ENCODE assay signal across 1 cellular context in genomic region chr11:45904309-45904915, GRCh38.
TF ChIP-seq lines count a peak whose summit lies in the region.

No MANE protein-coding gene starts in this region.

TF ChIP-seq in K562, 482 proteins besides CTCF, POLR2A, EP300 and RAD21 (continued from another document and continues in another):
- TF ChIP-seq AFF4 (CRISPR knock-in tag; IDR thresholded peaks at IDR 0.05), result no peak
- TF ChIP-seq HOXB6 (CRISPR knock-in tag; IDR thresholded peaks at IDR 0.05; ENCODE audit: borderline replicate concordance), result no peak
- no peak for TF ChIP-seq RREB1 (CRISPR knock-in tag; IDR thresholded peaks at IDR 0.05)
- TF ChIP-seq RERE (CRISPR knock-in tag; IDR thresholded peaks at IDR 0.05; ENCODE audit: borderline replicate concordance), result no peak
- no peak for TF ChIP-seq EP400 (IDR thresholded peaks at IDR 0.05)
- no peak for TF ChIP-seq PHTF2 (CRISPR knock-in tag; IDR thresholded peaks at IDR 0.05)
- TF ChIP-seq SNIP1 (IDR thresholded peaks at IDR 0.05; ENCODE audit: low read depth), result no peak
- TF ChIP-seq CBFA2T3 (IDR thresholded peaks at IDR 0.05), result peak; percentile 94
- TF ChIP-seq IRF9 (tag; IDR thresholded peaks at IDR 0.05), result no peak
- TF ChIP-seq COPS2 (conservative IDR thresholded peaks at IDR 0.05), result no peak
- peak; percentile 33; the same call in 1 of the 2 replicates for TF ChIP-seq SMAD4 (CRISPR knock-in tag; conservative IDR thresholded peaks at IDR 0.05)
- TF ChIP-seq KHSRP (IDR thresholded peaks at IDR 0.05), result no peak
- no peak for TF ChIP-seq ZNF77 (CRISPR knock-in tag; IDR thresholded peaks at IDR 0.05)
- TF ChIP-seq KDM1A (IDR thresholded peaks at IDR 0.05), result peak; percentile 35 to 43; a peak in 2 of 4 replicates
- TF ChIP-seq ZNF79 (CRISPR knock-in tag; IDR thresholded peaks at IDR 0.05; ENCODE audit: low read depth), result no peak
- no peak for TF ChIP-seq ZSCAN32 (CRISPR knock-in tag; IDR thresholded peaks at IDR 0.05)
- TF ChIP-seq BHLHE40 (IDR thresholded peaks at IDR 0.05; ENCODE audit: low read length), result no peak
- TF ChIP-seq SRSF1 (IDR thresholded peaks at IDR 0.05; ENCODE audit: low read depth, low read length), result no peak
- no peak for TF ChIP-seq SMAD1 (IDR thresholded peaks at IDR 0.05; ENCODE audit: low read depth, low read length, partially characterized antibody)
- TF ChIP-seq BMI1 (IDR thresholded peaks at IDR 0.05; ENCODE audit: low read length), result no peak
- no peak for TF ChIP-seq ZNF143 (CRISPR knock-in tag; IDR thresholded peaks at IDR 0.05)
- no peak for TF ChIP-seq SUPT5H (IDR thresholded peaks at IDR 0.05)
- no peak for TF ChIP-seq TBL1XR1 (IDR thresholded peaks at IDR 0.05; ENCODE audit: low read length in 2 of 2)
- TF ChIP-seq TEAD4 (IDR thresholded peaks at IDR 0.05; ENCODE audit: low read length), result peak; percentile 80
- TF ChIP-seq TEAD4 (CRISPR knock-in tag; IDR thresholded peaks at IDR 0.05; ENCODE audit: borderline replicate concordance), result no peak
- no peak for TF ChIP-seq ZNF518B (CRISPR knock-in tag; IDR thresholded peaks at IDR 0.05)
- TF ChIP-seq ZNF586 (CRISPR knock-in tag; conservative IDR thresholded peaks at IDR 0.05), result no peak
- no peak for TF ChIP-seq ILF3 (IDR thresholded peaks at IDR 0.05; ENCODE audit: borderline replicate concordance)
- no peak for TF ChIP-seq USF2 (CRISPR knock-in tag; IDR thresholded peaks at IDR 0.05)
- TF ChIP-seq MBD2 (IDR thresholded peaks at IDR 0.05; ENCODE audit: borderline replicate concordance, low read depth), result no peak
- TF ChIP-seq PHF21A (IDR thresholded peaks at IDR 0.05; ENCODE audit: borderline replicate concordance, low read depth), result no peak
- TF ChIP-seq THRA (IDR thresholded peaks at IDR 0.05), result no peak
- TF ChIP-seq TAF9B (IDR thresholded peaks at IDR 0.05; ENCODE audit: partially characterized antibody), result no peak
- no peak for TF ChIP-seq ARID2 (IDR thresholded peaks at IDR 0.05)
- TF ChIP-seq RBM14 (IDR thresholded peaks at IDR 0.05; ENCODE audit: borderline replicate concordance, insufficient read depth, low read depth, low read length), result no peak
- TF ChIP-seq NCOR1 (IDR thresholded peaks at IDR 0.05), result peak; percentile 78
- no peak for TF ChIP-seq PTRF (tag; IDR thresholded peaks at IDR 0.05)
- TF ChIP-seq ZNF764 (CRISPR knock-in tag; IDR thresholded peaks at IDR 0.05; ENCODE audit: low read depth), result no peak
- no peak for TF ChIP-seq FOXM1 (IDR thresholded peaks at IDR 0.05; ENCODE audit: low read depth)
- no peak for TF ChIP-seq FOXM1 (CRISPR knock-in tag; IDR thresholded peaks at IDR 0.05; ENCODE audit: low read depth)
- no peak for TF ChIP-seq DIDO1 (tag; IDR thresholded peaks at IDR 0.05; ENCODE audit: low read depth)
- no peak for TF ChIP-seq ZNF717 (CRISPR knock-in tag; IDR thresholded peaks at IDR 0.05)
